1 cellular context compared by ENCODE assay signal in genomic region chr5:32057157-32058096, GRCh38.
TF ChIP-seq lines count a peak whose summit lies in the region.

No MANE protein-coding gene starts in this region.

TF ChIP-seq in K562, 482 proteins besides CTCF, POLR2A, EP300 and RAD21 (continued from another document):
- TF ChIP-seq AFF1 (IDR thresholded peaks at IDR 0.05; ENCODE audit: low read depth in 1 of 2, partially characterized antibody in 2 of 2) = no peak
- no peak for TF ChIP-seq GABPB1 (CRISPR knock-in tag; IDR thresholded peaks at IDR 0.05)
- no peak for TF ChIP-seq FOXK2 (conservative IDR thresholded peaks at IDR 0.05 in 1 of 2, IDR thresholded peaks at IDR 0.05 in 1 of 2; ENCODE audit: low read depth in 2 of 2)
- no peak for TF ChIP-seq PPARD (CRISPR knock-in tag; IDR thresholded peaks at IDR 0.05)
- TF ChIP-seq WHSC1 (IDR thresholded peaks at IDR 0.05; ENCODE audit: low read length) = no peak
- TF ChIP-seq DDX20 (tag; IDR thresholded peaks at IDR 0.05; ENCODE audit: low read depth) = no peak
- TF ChIP-seq ZNF584 (CRISPR knock-in tag; IDR thresholded peaks at IDR 0.05; ENCODE audit: low read depth) = no peak
- no peak for TF ChIP-seq CHD2 (IDR thresholded peaks at IDR 0.05; ENCODE audit: low read depth, low read length)
- TF ChIP-seq ZBTB49 (CRISPR knock-in tag; IDR thresholded peaks at IDR 0.05; ENCODE audit: borderline replicate concordance) = no peak
- no peak for TF ChIP-seq ZNF592 (IDR thresholded peaks at IDR 0.05)
- TF ChIP-seq HMGXB4 (CRISPR knock-in tag; IDR thresholded peaks at IDR 0.05) = no peak
- TF ChIP-seq TRIM25 (IDR thresholded peaks at IDR 0.05; ENCODE audit: borderline replicate concordance) = no peak
